In the genomic region with DNA sequence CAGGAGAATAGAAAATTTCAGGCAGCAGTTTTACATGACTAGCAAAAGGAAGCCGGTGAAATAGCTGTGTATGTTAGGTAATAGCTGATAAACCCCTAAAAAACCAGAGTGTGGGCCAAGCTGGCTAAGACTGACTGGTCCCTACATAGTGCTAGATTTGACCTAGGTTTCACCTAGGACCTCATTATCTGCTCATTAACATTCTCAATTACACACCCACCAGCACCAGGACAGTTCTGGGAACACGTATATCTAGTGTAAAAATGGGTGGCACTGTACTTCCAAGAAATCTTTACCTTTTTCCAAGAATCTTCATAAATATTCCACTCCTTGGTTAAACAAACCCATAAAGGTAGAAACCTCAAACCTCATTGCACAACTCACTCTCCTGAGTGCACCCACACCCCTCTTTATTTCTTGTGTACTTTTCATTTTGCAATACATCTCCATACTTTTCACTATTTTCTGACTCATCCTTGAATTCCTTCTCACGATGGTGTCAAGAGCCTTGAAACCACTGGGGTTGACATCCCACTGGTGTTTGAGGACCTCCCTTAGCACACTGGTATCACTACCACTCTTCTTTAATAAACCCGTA, we compare ENCODE assay signal across 16 cellular contexts.
"Had no signal": no experiment of that assay in that cellular context is flagged by ENCODE, and none has a peak within 500 bp of the region (broad histone marks: within the 10 kb centered on the region; RNA-seq: fewer than 3 reads in every experiment).

No MANE protein-coding gene starts in this region.

- H3K36me3 ChIP-seq: ascending aorta, colonic mucosa, sigmoid colon, upper lobe of left lung, WERI-Rb-1 had no signal

- H3K4me3 ChIP-seq: ascending aorta, colonic mucosa, psoas muscle, sigmoid colon, upper lobe of left lung had no signal

- ATAC-seq: activated CD4-positive, alpha-beta T cell treated with anti-CD3 and anti-CD28 coated beads for 36 hours; activated T-cell treated with anti-CD3 and anti-CD28 coated beads, Interleukin-2, amount 50 U/mL, for 72 hours; natural killer cell treated with Interleukin-12 subunit alpha and Interleukin-12 subunit beta and Interleukin-15 and Interleukin-18, amount 100 ng/mL, for 72 hours; psoas muscle had no signal

- H3K4me1 ChIP-seq: ascending aorta, colonic mucosa, psoas muscle, sigmoid colon, upper lobe of left lung had no signal

- DNase-seq: activated CD4-positive, alpha-beta memory T cell treated with anti-CD3 and anti-CD28 coated beads, Interleukin-2, amount 10 ng/mL, durations not matched to agents 7 days and 5 days; activated CD4-positive, alpha-beta T cell treated with anti-CD3 and anti-CD28 coated beads for 36 hours; activated gamma-delta T cell treated with Interleukin-2 at 50 U/mL for 16 hours; activated naive CD8-positive, alpha-beta T cell treated with anti-CD3 and anti-CD28 coated beads, Interleukin-2, amount 10 ng/mL, durations not matched to agents 7 days and 5 days; activated T-cell treated with anti-CD3 and anti-CD28 coated beads, Interleukin-2, amount 50 U/mL, for 72 hours; colonic mucosa; effector CD8-positive, alpha-beta T cell; psoas muscle; sigmoid colon; stimulated activated CD4-positive, alpha-beta T cell treated with anti-CD3 and anti-CD28 coated beads, Interleukin-4, amount 100 ng/mL, for 1 hour; stimulated activated CD8-positive, alpha-beta memory T cell treated with anti-CD3 and anti-CD28 coated beads, Interleukin-4, amount 100 ng/mL, for 48 hours; T-helper 1 cell; upper lobe of left lung; WERI-Rb-1 had no signal

- H3K9me3 ChIP-seq: ascending aorta, colonic mucosa, psoas muscle, sigmoid colon, upper lobe of left lung had no signal

- H3K27me3 ChIP-seq: ascending aorta, colonic mucosa, sigmoid colon, upper lobe of left lung had no signal

- H3K27ac ChIP-seq: ascending aorta, colonic mucosa, psoas muscle, sigmoid colon, upper lobe of left lung, WERI-Rb-1 had no signal
